Comparison of ENCODE assay signal across 37 cellular contexts in the genomic region with DNA sequence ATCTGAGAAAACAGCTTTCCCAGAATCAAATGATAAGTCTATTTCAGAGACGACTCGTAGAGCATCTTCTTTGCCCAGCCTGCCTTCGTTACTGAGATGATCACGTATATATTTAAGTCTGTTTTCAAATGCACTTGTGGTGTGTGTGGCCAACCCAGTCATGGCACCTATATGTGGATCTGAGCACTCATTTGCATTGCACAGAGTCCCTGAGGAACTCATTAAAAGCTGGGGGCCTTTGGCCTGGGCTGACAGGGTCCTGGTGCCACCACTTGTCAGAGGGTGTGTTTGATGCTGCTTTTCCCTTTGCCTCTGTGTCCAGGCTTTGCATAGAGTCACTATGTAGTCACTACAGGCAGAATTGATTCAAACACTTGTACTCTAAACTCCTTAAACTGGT. TPM values are rescaled to one million over a fixed set of nuclear protein-coding genes. Genes with fewer than 3 reads are reported as not detected.
"Had no signal": no experiment of that assay in that cellular context is flagged by ENCODE, and none has a peak within 500 bp of the region (broad histone marks: within the 10 kb centered on the region; RNA-seq: fewer than 3 reads in every experiment).

No MANE protein-coding gene starts in this region.

- H3K36me3 ChIP-seq: MG63 had no signal

- H3K9ac ChIP-seq: KMS-11 had no signal

- H3K27me3 ChIP-seq: MG63 had no signal

- DNase-seq: Karpas-422, Kasumi-1, MG63, MM.1S, MV-4-11, NCI-H1048, NCI-H1092, NCI-H1092 treated with DMSO at 0.1 percent for 48 hours, NCI-H1105, NCI-H1417, NCI-H1417 treated with DMSO at 0.1 percent for 48 hours, NCI-H1436, NCI-H1436 treated with DMSO at 0.1 percent for 48 hours, NCI-H146, NCI-H1694, NCI-H1694 treated with DMSO at 0.1 percent for 48 hours, NCI-H187, NCI-H187 treated with DMSO at 0.1 percent for 48 hours, NCI-H1930, NCI-H2029, NCI-H2081, NCI-H2081 treated with DMSO at 0.1 percent for 48 hours, NCI-H2107, NCI-H2171, NCI-H2171 treated with DMSO at 0.1 percent for 48 hours, NCI-H2227 treated with DMSO at 0.1 percent for 48 hours, NCI-H226, NCI-H345, NCI-H446, NCI-H446 treated with DMSO at 0.1 percent for 48 hours, NCI-H510A, NCI-H510A treated with DMSO at 0.1 percent for 48 hours had no signal

- H3K9me3 ChIP-seq: MG63 had no signal

- H3K27ac ChIP-seq: KMS-11 had no signal

- H3K4me3 ChIP-seq: MG63 had no signal

- H3K4me2 ChIP-seq: KMS-11 had no signal

RNA-seq across cellular contexts. Expression of a gene that starts 17.4 kb away (rescaled TPM):
- total RNA-seq: LHCN-M2, M059J, MCF 10A, NCI-H460 had no signal
